ENCODE assay signal across 8 cellular contexts in genomic region chr19:52296773-52297600, GRCh38. TPM values are rescaled to one million over a fixed set of nuclear protein-coding genes. Genes with fewer than 3 reads are reported as not detected.
DNase-seq lines count a peak whose midpoint lies in the region; ATAC-seq and TF ChIP-seq lines count a peak whose summit lies in the region.

ZNF480 (plus strand) TSS chr19:52297169; CDS start chr19:52300413, 3,244 bp downstream.

- H3K27ac Mint-ChIP-seq in natural killer cell treated with Interleukin-12 subunit alpha and Interleukin-12 subunit beta and Interleukin-15 and Interleukin-18, amount 100 ng/mL, for 72 hours: peak within 1 kb of the TSS; percentile 95
- peak within 1 kb of the TSS; percentile 99 for H3K27ac Mint-ChIP-seq in stimulated activated naive B cell treated with anti-CD40 and anti-IgM and Interleukin-4, amounts not matched to agents 10 μg/mL and 1 μg/mL and 100 μg/mL, for 72 hours

- peak; percentile 59 for ATAC-seq in GM19438 (IDR thresholded peaks at IDR 0.05; ENCODE audit: low read depth, unreplicated experiment)
- ATAC-seq in RWPE2 (ENCODE audit: low read depth): peak; percentile 79
- ATAC-seq in natural killer cell treated with Interleukin-12 subunit alpha and Interleukin-12 subunit beta and Interleukin-15 and Interleukin-18, amount 100 ng/mL, for 72 hours: peak; percentile 89
- peak; percentile 90 to 91 for ATAC-seq in stimulated activated naive B cell treated with anti-CD40 and anti-IgM and Interleukin-4, amounts not matched to agents 10 μg/mL and 1 μg/mL and 100 μg/mL, for 72 hours (replicated peaks)

- H3K27me3 ChIP-seq in BE2C: no peaks in the 10 kb centered on the region
- H3K27me3 ChIP-seq in RWPE2 (ENCODE audit: insufficient read depth, poor library complexity, severe bottlenecking): no peaks in the 10 kb centered on the region

- H3K27ac ChIP-seq in RWPE2 (ENCODE audit: poor library complexity, severe bottlenecking): peak within 1 kb of the TSS; percentile 38

- peaks cover 40% of the 10 kb centered on the region for H3K36me3 Mint-ChIP-seq in natural killer cell treated with Interleukin-12 subunit alpha and Interleukin-12 subunit beta and Interleukin-15 and Interleukin-18, amount 100 ng/mL, for 72 hours
- peaks cover 48 to 72% of the 10 kb centered on the region in 2 donors for H3K36me3 Mint-ChIP-seq in stimulated activated naive B cell treated with anti-CD40 and anti-IgM and Interleukin-4, amounts not matched to agents 10 μg/mL and 1 μg/mL and 100 μg/mL, for 72 hours

- peak within 1 kb of the TSS; percentile 98 for H3K4me3 ChIP-seq in BE2C (ENCODE audit: low read depth, low read length)
- H3K4me3 ChIP-seq in RWPE2 (ENCODE audit: severe bottlenecking): peak within 1 kb of the TSS; percentile 98
- peak within 1 kb of the TSS; percentile 98 for H3K4me3 ChIP-seq in fibroblast of the aortic adventitia (ENCODE audit: low read depth, low read length)

- H3K36me3 ChIP-seq in BE2C: peaks cover 20% of the 10 kb centered on the region
- H3K36me3 ChIP-seq in RWPE2 (ENCODE audit: low read depth): peaks cover 29% of the 10 kb centered on the region

- DNase-seq in BE2C (peak; percentile 79), LoVo (ENCODE audit: low spot score) (peak; percentile 72), RWPE2 (ENCODE audit: low spot score) (peak; percentile 74), fibroblast of the aortic adventitia (ENCODE audit: low read depth) (peak; percentile 73)
- DNase-seq in activated effector memory CD4-positive, alpha-beta T cell treated with Interleukin-2 at 50 U/mL for 16 hours: peak; percentile 78
- DNase-seq in natural killer cell treated with Interleukin-12 subunit alpha and Interleukin-12 subunit beta and Interleukin-15 and Interleukin-18, amount 100 ng/mL, for 72 hours (ENCODE audit: low spot score): peak; percentile 88
- peak; percentile 60 for DNase-seq in stimulated activated naive B cell treated with anti-CD40 and anti-IgM and Interleukin-4, amounts not matched to agents 10 μg/mL and 1 μg/mL and 100 μg/mL, for 72 hours

- peaks cover 13% of the 10 kb centered on the region for H3K9me3 Mint-ChIP-seq in natural killer cell treated with Interleukin-12 subunit alpha and Interleukin-12 subunit beta and Interleukin-15 and Interleukin-18, amount 100 ng/mL, for 72 hours
- peaks cover 8 to 20% of the 10 kb centered on the region in 2 donors for H3K9me3 Mint-ChIP-seq in stimulated activated naive B cell treated with anti-CD40 and anti-IgM and Interleukin-4, amounts not matched to agents 10 μg/mL and 1 μg/mL and 100 μg/mL, for 72 hours

- H3K27me3 Mint-ChIP-seq in natural killer cell treated with Interleukin-12 subunit alpha and Interleukin-12 subunit beta and Interleukin-15 and Interleukin-18, amount 100 ng/mL, for 72 hours: no peaks in the 10 kb centered on the region
- H3K27me3 Mint-ChIP-seq in stimulated activated naive B cell treated with anti-CD40 and anti-IgM and Interleukin-4, amounts not matched to agents 10 μg/mL and 1 μg/mL and 100 μg/mL, for 72 hours: no peaks in the 10 kb centered on the region

- H3K4me1 Mint-ChIP-seq in natural killer cell treated with Interleukin-12 subunit alpha and Interleukin-12 subunit beta and Interleukin-15 and Interleukin-18, amount 100 ng/mL, for 72 hours (ENCODE audit: low read depth in 2 of 2): peaks cover 17 to 20% of the 10 kb centered on the region in 2 donors
- H3K4me1 Mint-ChIP-seq in stimulated activated naive B cell treated with anti-CD40 and anti-IgM and Interleukin-4, amounts not matched to agents 10 μg/mL and 1 μg/mL and 100 μg/mL, for 72 hours: peaks cover 26 to 33% of the 10 kb centered on the region in 2 donors

- no peak for TF ChIP-seq CTCF in BE2C (IDR thresholded peaks at IDR 0.05; ENCODE audit: low read depth, low read length)
- no peak for TF ChIP-seq CTCF in RWPE2 (IDR thresholded peaks at IDR 0.05; ENCODE audit: poor library complexity, severe bottlenecking)
- peak; percentile 30 for TF ChIP-seq CTCF in fibroblast of the aortic adventitia (IDR thresholded peaks at IDR 0.05; ENCODE audit: insufficient read depth, low read length)

- H3K4me1 ChIP-seq in BE2C (no peaks in the 10 kb centered on the region), RWPE2 (ENCODE audit: insufficient read depth, poor library complexity, severe bottlenecking) (no peaks in the 10 kb centered on the region)

- H3K9me3 ChIP-seq in BE2C (no peaks in the 10 kb centered on the region), RWPE2 (ENCODE audit: severe bottlenecking) (peaks cover 3% of the 10 kb centered on the region)

- H3K4me3 Mint-ChIP-seq in natural killer cell treated with Interleukin-12 subunit alpha and Interleukin-12 subunit beta and Interleukin-15 and Interleukin-18, amount 100 ng/mL, for 72 hours: peak within 1 kb of the TSS; percentile 89
- H3K4me3 Mint-ChIP-seq in stimulated activated naive B cell treated with anti-CD40 and anti-IgM and Interleukin-4, amounts not matched to agents 10 μg/mL and 1 μg/mL and 100 μg/mL, for 72 hours: peak within 1 kb of the TSS; percentile 85 to 89

RNA-seq across cellular contexts. Expression of gene ZNF480, which starts in this region (rescaled TPM):
- 11.2 TPM for polyA plus RNA-seq in BE2C (2012; ENCODE audit: insufficient read depth, insufficient read length, low read depth)
- total RNA-seq in fibroblast of the aortic adventitia (ENCODE audit: low replicate concordance): 4.0 and 13.2 TPM in 2 replicates
- total RNA-seq in natural killer cell treated with Interleukin-12 subunit alpha and Interleukin-12 subunit beta and Interleukin-15 and Interleukin-18, amount 100 ng/mL, for 72 hours: 10 to 100 TPM in 1 of 2 donors, 1 to 10 TPM in 1; 7.0 to 11.2 TPM

Comparison
In these comparisons a context has a peak if more than half of its experiments do, and no peak if none do; other contexts are left out.
1. Peak in every context shown above with its lines: DNase-seq, ATAC-seq, H3K4me3 ChIP-seq and H3K27ac ChIP-seq.